In genomic region chr4:163353054-163353453, GRCh38 we compare ENCODE assay signal across 32 cellular contexts. TPM values are rescaled to one million over a fixed set of nuclear protein-coding genes. Genes with fewer than 3 reads are reported as not detected.
"Had no signal": no experiment of that assay in that cellular context is flagged by ENCODE, and none has a peak within 500 bp of the region (broad histone marks: within the 10 kb centered on the region; RNA-seq: fewer than 3 reads in every experiment).

No MANE protein-coding gene starts in this region.

- H3K27ac Mint-ChIP-seq: immature natural killer cell; mesothelial cell of epicardium; naive B cell; natural killer cell treated with Interleukin-12 subunit alpha and Interleukin-12 subunit beta and Interleukin-15 and Interleukin-18, amount 100 ng/mL, for 72 hours; stimulated activated memory B cell treated with anti-CD40 and anti-IgM and Interleukin-4, amounts not matched to agents 10 μg/mL and 1 μg/mL and 100 μg/mL, for 72 hours; stimulated activated naive CD8-positive, alpha-beta T cell treated with anti-CD3 and anti-CD28 coated beads, Interleukin-15, amount 100 ng/mL, for 72 hours; type B pancreatic cell had no signal

- H3K4me3 Mint-ChIP-seq: immature natural killer cell; mesothelial cell of epicardium; naive B cell; natural killer cell treated with Interleukin-12 subunit alpha and Interleukin-12 subunit beta and Interleukin-15 and Interleukin-18, amount 100 ng/mL, for 72 hours; stimulated activated memory B cell treated with anti-CD40 and anti-IgM and Interleukin-4, amounts not matched to agents 10 μg/mL and 1 μg/mL and 100 μg/mL, for 72 hours; stimulated activated naive CD8-positive, alpha-beta T cell treated with anti-CD3 and anti-CD28 coated beads, Interleukin-15, amount 100 ng/mL, for 72 hours; type B pancreatic cell had no signal

- H3K4me1 Mint-ChIP-seq: immature natural killer cell; mesothelial cell of epicardium; naive B cell; stimulated activated memory B cell treated with anti-CD40 and anti-IgM and Interleukin-4, amounts not matched to agents 10 μg/mL and 1 μg/mL and 100 μg/mL, for 72 hours; stimulated activated naive CD8-positive, alpha-beta T cell treated with anti-CD3 and anti-CD28 coated beads, Interleukin-15, amount 100 ng/mL, for 72 hours had no signal

- FAIRE-seq: islet of Langerhans, kidney, pancreas had no signal

- H3K27me3 Mint-ChIP-seq: natural killer cell treated with Interleukin-12 subunit alpha and Interleukin-12 subunit beta and Interleukin-15 and Interleukin-18, amount 100 ng/mL, for 72 hours; stimulated activated naive CD8-positive, alpha-beta T cell treated with anti-CD3 and anti-CD28 coated beads, Interleukin-15, amount 100 ng/mL, for 72 hours had no signal

- H3K4me1 ChIP-seq: left lung, lower lobe of right lung, pancreas, psoas muscle, right lobe of liver, tibial nerve, uterus had no signal

- H3K36me3 ChIP-seq: left lung, lower lobe of right lung, pancreas, right lobe of liver, tibial nerve, uterus had no signal

- H3K27me3 ChIP-seq: pancreas, right lobe of liver, tibial nerve, uterus had no signal

- H3K4me3 ChIP-seq: left lung, lower lobe of right lung, pancreas, psoas muscle, right lobe of liver, smooth muscle cell, tibial nerve, uterus had no signal

- H3K9me3 Mint-ChIP-seq: mesothelial cell of epicardium; stimulated activated memory B cell treated with anti-CD40 and anti-IgM and Interleukin-4, amounts not matched to agents 10 μg/mL and 1 μg/mL and 100 μg/mL, for 72 hours; stimulated activated naive CD8-positive, alpha-beta T cell treated with anti-CD3 and anti-CD28 coated beads, Interleukin-15, amount 100 ng/mL, for 72 hours; type B pancreatic cell had no signal

- H3K27ac ChIP-seq: left lung, lower lobe of right lung, pancreas, psoas muscle, right lobe of liver, tibial nerve, uterus had no signal

- DNase-seq: hypothalamus; immature natural killer cell; kidney; left colon; left lung; lower lobe of right lung; mammary epithelial cell; mesendoderm; naive B cell; nucleus accumbens; pancreas; posterior cingulate gyrus; psoas muscle; right lobe of liver; stimulated activated CD4-positive, alpha-beta T cell treated with anti-CD3 and anti-CD28 coated beads, Interleukin-1b, Interleukin-23, amount 100 ng/mL, for 48 hours; stimulated activated CD4-positive, alpha-beta T cell treated with anti-CD3 and anti-CD28 coated beads, Interleukin-2, amount 100 ng/mL, for 48 hours; stimulated activated CD4-positive, alpha-beta T cell treated with anti-CD3 and anti-CD28 coated beads, Interleukin-4, amount 100 ng/mL, for 4 hours; stimulated activated CD8-positive, alpha-beta memory T cell treated with anti-CD3 and anti-CD28 coated beads, Interleukin-4, amount 100 ng/mL, for 48 hours; stimulated activated naive CD4-positive, alpha-beta T cell treated with Interleukin-2 at 50 U/mL for 16 hours; stimulated activated naive CD8-positive, alpha-beta T cell treated with anti-CD3 and anti-CD28 coated beads, Interleukin-15, amount 100 ng/mL, for 72 hours; substantia nigra; uterus had no signal

- H3K9me3 ChIP-seq: left lung, lower lobe of right lung, pancreas, psoas muscle, right lobe of liver, tibial nerve, uterus had no signal

- H3K36me3 Mint-ChIP-seq: immature natural killer cell; mesothelial cell of epicardium; naive B cell; natural killer cell treated with Interleukin-12 subunit alpha and Interleukin-12 subunit beta and Interleukin-15 and Interleukin-18, amount 100 ng/mL, for 72 hours; stimulated activated memory B cell treated with anti-CD40 and anti-IgM and Interleukin-4, amounts not matched to agents 10 μg/mL and 1 μg/mL and 100 μg/mL, for 72 hours; type B pancreatic cell had no signal

- H3K4me2 ChIP-seq: smooth muscle cell had no signal

RNA-seq across cellular contexts. Expression of gene NPY5R, which starts 9.4 kb away (rescaled TPM):
- total RNA-seq: lower lobe of right lung; mammary epithelial cell; mesothelial cell of epicardium; mononuclear cell; natural killer cell treated with Interleukin-12 subunit alpha and Interleukin-12 subunit beta and Interleukin-15 and Interleukin-18, amount 100 ng/mL, for 72 hours; osteoblast; skeletal muscle tissue had no signal
- polyA plus RNA-seq: immature natural killer cell, mammary epithelial cell had no signal

RNA-seq across cellular contexts. Expression of gene NPY1R, which starts 20.7 kb away (rescaled TPM):
- total RNA-seq: mononuclear cell; natural killer cell treated with Interleukin-12 subunit alpha and Interleukin-12 subunit beta and Interleukin-15 and Interleukin-18, amount 100 ng/mL, for 72 hours had no signal
- polyA plus RNA-seq: immature natural killer cell, mammary epithelial cell had no signal
